ENCODE assay signal across 1 cellular context in genomic region chr17:81241648-81242420, GRCh38.
TF ChIP-seq lines count a peak whose summit lies in the region.

No MANE protein-coding gene starts in this region.

TF ChIP-seq in GM12878, 131 proteins besides CTCF, POLR2A, EP300 and RAD21 (continued from another document and continues in another):
- TF ChIP-seq ATF2 (IDR thresholded peaks at IDR 0.05; ENCODE audit: low read length) = no peak
- TF ChIP-seq SRF (IDR thresholded peaks at IDR 0.05; ENCODE audit: low read depth in 2 of 2, low read length in 2 of 2) = no peak
- no peak for TF ChIP-seq JUNB (IDR thresholded peaks at IDR 0.05)
- TF ChIP-seq MTA3 (IDR thresholded peaks at IDR 0.05; ENCODE audit: borderline replicate concordance, low read length) = no peak
- TF ChIP-seq CUX1 (IDR thresholded peaks at IDR 0.05; ENCODE audit: insufficient replicate concordance, low read depth, low read length) = no peak
- no peak for TF ChIP-seq IKZF2 (IDR thresholded peaks at IDR 0.05)
- no peak for TF ChIP-seq FOXM1 (IDR thresholded peaks at IDR 0.05; ENCODE audit: low read depth, low read length)
- TF ChIP-seq PKNOX1 (IDR thresholded peaks at IDR 0.05) = no peak
- TF ChIP-seq BCL11A (IDR thresholded peaks at IDR 0.05; ENCODE audit: low read depth, low read length) = no peak
- TF ChIP-seq EED (IDR thresholded peaks at IDR 0.05; ENCODE audit: low read depth) = no peak
- TF ChIP-seq CBX3 (IDR thresholded peaks at IDR 0.05; ENCODE audit: borderline replicate concordance, low read depth) = no peak
- no peak for TF ChIP-seq SPI1 (IDR thresholded peaks at IDR 0.05; ENCODE audit: borderline replicate concordance, insufficient read depth, low read depth, low read length)
- TF ChIP-seq DPF2 (IDR thresholded peaks at IDR 0.05) = no peak
- 0 out of 2 replicates have a peak, but pooled peaks have one; percentile 32 for TF ChIP-seq RCOR1 (conservative IDR thresholded peaks at IDR 0.05; ENCODE audit: low read depth, low read length)
- no peak for TF ChIP-seq RELB (IDR thresholded peaks at IDR 0.05; ENCODE audit: low read depth)
- TF ChIP-seq CHD2 (IDR thresholded peaks at IDR 0.05; ENCODE audit: borderline replicate concordance, low read depth, low read length) = no peak
- TF ChIP-seq KLF5 (IDR thresholded peaks at IDR 0.05; ENCODE audit: partially characterized antibody) = peak; percentile 24
- TF ChIP-seq SP1 (IDR thresholded peaks at IDR 0.05; ENCODE audit: low read depth, low read length) = no peak
- TF ChIP-seq BCL3 (IDR thresholded peaks at IDR 0.05; ENCODE audit: borderline replicate concordance, insufficient read depth, low read depth, low read length, poor library complexity, severe bottlenecking) = no peak
- no peak for TF ChIP-seq SKIL (IDR thresholded peaks at IDR 0.05; ENCODE audit: low read depth, poor library complexity, severe bottlenecking)
- no peak for TF ChIP-seq SIX5 (IDR thresholded peaks at IDR 0.05; ENCODE audit: low read depth, low read length, severe bottlenecking)
- no peak for TF ChIP-seq NFXL1 (IDR thresholded peaks at IDR 0.05; ENCODE audit: borderline replicate concordance)
- TF ChIP-seq ZNF274 (IDR thresholded peaks at IDR 0.05; ENCODE audit: insufficient read depth, insufficient read length) = no peak
- TF ChIP-seq ZNF207 (IDR thresholded peaks at IDR 0.05; ENCODE audit: borderline replicate concordance) = no peak
- TF ChIP-seq RFX5 (IDR thresholded peaks at IDR 0.05; ENCODE audit: low read depth, low read length) = no peak
- no peak for TF ChIP-seq POLR2AphosphoS2 (IDR thresholded peaks at IDR 0.05; ENCODE audit: low read depth, low read length)
- no peak for TF ChIP-seq E4F1 (IDR thresholded peaks at IDR 0.05; ENCODE audit: borderline replicate concordance, partially characterized antibody)
- no peak for TF ChIP-seq FOS (IDR thresholded peaks at IDR 0.05; ENCODE audit: borderline replicate concordance, extremely low read depth, insufficient read length)
- no peak for TF ChIP-seq USF1 (IDR thresholded peaks at IDR 0.05; ENCODE audit: borderline replicate concordance, extremely low read length, insufficient read depth, low read depth, low read length)
- TF ChIP-seq PAX8 (IDR thresholded peaks at IDR 0.05) = no peak
- no peak for TF ChIP-seq TARDBP (IDR thresholded peaks at IDR 0.05; ENCODE audit: borderline replicate concordance)
- no peak for TF ChIP-seq ZBTB40 (IDR thresholded peaks at IDR 0.05; ENCODE audit: borderline replicate concordance)
- no peak for TF ChIP-seq ETV6 (conservative IDR thresholded peaks at IDR 0.05 in 1 of 2, IDR thresholded peaks at IDR 0.05 in 1 of 2; ENCODE audit: borderline replicate concordance in 1 of 2, low read depth in 1 of 2)
- TF ChIP-seq WRNIP1 (IDR thresholded peaks at IDR 0.05; ENCODE audit: borderline replicate concordance, low read depth, low read length) = no peak
- TF ChIP-seq JUND (IDR thresholded peaks at IDR 0.05; ENCODE audit: low read depth, low read length) = no peak
- TF ChIP-seq IRF5 (IDR thresholded peaks at IDR 0.05; ENCODE audit: borderline replicate concordance) = no peak
- no peak for TF ChIP-seq MXI1 (IDR thresholded peaks at IDR 0.05; ENCODE audit: low read depth, low read length)
